9 cellular contexts compared by ENCODE assay signal in genomic region chr9:133509179-133510083, GRCh38. TPM values are rescaled to one million over a fixed set of nuclear protein-coding genes. Genes with fewer than 3 reads are reported as not detected.
A peak's percentile ranks its signal among the peaks of the same experiment; 100 is the strongest.
DNase-seq lines count a peak whose midpoint lies in the region; ATAC-seq and TF ChIP-seq lines count a peak whose summit lies in the region.
"Had no signal": no experiment of that assay in that cellular context is flagged by ENCODE, and none has a peak within 500 bp of the region (broad histone marks: within the 10 kb centered on the region; RNA-seq: fewer than 3 reads in every experiment).

No MANE protein-coding gene starts in this region.

- no peak overlapping the region for H3K4me3 ChIP-seq in left lung
- no peak overlapping the region for H3K4me3 ChIP-seq in ascending aorta

- peak overlapping the region; percentile 60 to 71 for H3K4me3 Mint-ChIP-seq in activated T-cell treated with anti-CD3 and anti-CD28 coated beads, Interleukin-2, amount 50 U/mL, for 72 hours

- H3K36me3 ChIP-seq in left lung (no peaks in the 10 kb centered on the region), ascending aorta (no peaks in the 10 kb centered on the region)

- H3K27ac ChIP-seq in left lung: no peak overlapping the region
- H3K27ac ChIP-seq in ascending aorta: no peak overlapping the region

- H3K9me3 ChIP-seq in left lung (no peaks in the 10 kb centered on the region), ascending aorta (no peaks in the 10 kb centered on the region)

- TF ChIP-seq CTCF in left lung (IDR thresholded peaks at IDR 0.05): no peak
- no peak for TF ChIP-seq CTCF in ascending aorta (IDR thresholded peaks at IDR 0.05)

- peaks cover 19 to 23% of the 10 kb centered on the region in 2 donors for H3K4me1 ChIP-seq in left lung
- H3K4me1 ChIP-seq in ascending aorta: peaks cover under 1 to 26% of the 10 kb centered on the region in 2 donors

- H3K36me3 Mint-ChIP-seq in activated T-cell treated with anti-CD3 and anti-CD28 coated beads, Interleukin-2, amount 50 U/mL, for 72 hours (ENCODE audit: insufficient read depth in 2 of 2): no peaks in the 10 kb centered on the region

- H3K27ac Mint-ChIP-seq in activated T-cell treated with anti-CD3 and anti-CD28 coated beads, Interleukin-2, amount 50 U/mL, for 72 hours: no peak overlapping the region

- ATAC-seq in activated T-cell treated with anti-CD3 and anti-CD28 coated beads, Interleukin-2, amount 50 U/mL, for 72 hours (replicated peaks in 1 of 2): peak; percentile 54 to 55
- ATAC-seq in left lung (peak; percentile 69), HG02571 (IDR thresholded peaks at IDR 0.05; ENCODE audit: unreplicated experiment) (no peak), GM21576 (IDR thresholded peaks at IDR 0.05; ENCODE audit: unreplicated experiment) (no peak)

- no peaks in the 10 kb centered on the region for H3K9me3 Mint-ChIP-seq in activated T-cell treated with anti-CD3 and anti-CD28 coated beads, Interleukin-2, amount 50 U/mL, for 72 hours

- peak; percentile 91 for DNase-seq in COLO668 (lab: John Stamatoyannopoulos, UW; ENCODE audit: unreplicated experiment)
- DNase-seq in LoVo (ENCODE audit: low spot score): peak; percentile 12
- peak in 1 of 2 donors; percentile 3 for DNase-seq in activated T-cell treated with anti-CD3 and anti-CD28 coated beads, Interleukin-2, amount 50 U/mL, for 72 hours
- peak in 1 of 2 donors; percentile 80 for DNase-seq in left lung
- no peak for DNase-seq in ascending aorta (ENCODE audit: low spot score in 2 of 2)
- DNase-seq in central memory CD4-positive, alpha-beta T cell: no peak

- H3K4me1 Mint-ChIP-seq in activated T-cell treated with anti-CD3 and anti-CD28 coated beads, Interleukin-2, amount 50 U/mL, for 72 hours (ENCODE audit: low read depth): peaks cover 9% of the 10 kb centered on the region

- H3K27me3 Mint-ChIP-seq in activated T-cell treated with anti-CD3 and anti-CD28 coated beads, Interleukin-2, amount 50 U/mL, for 72 hours (ENCODE audit: low read depth): no peaks in the 10 kb centered on the region

- peaks cover 0 to 15% of the 10 kb centered on the region in 2 donors for H3K27me3 ChIP-seq in left lung
- H3K27me3 ChIP-seq in ascending aorta: no peaks in the 10 kb centered on the region

- intact Hi-C loops in left lung (cut with DNase I) (no loop called here), ascending aorta (cut with DNase I) (no loop called here)

RNA-seq across cellular contexts. Expression of gene MYMK, which starts 15.3 kb away (rescaled TPM):
- total RNA-seq in activated T-cell treated with anti-CD3 and anti-CD28 coated beads, Interleukin-2, amount 50 U/mL, for 72 hours: not detected
- total RNA-seq in left lung (not detected), ascending aorta (not detected)
- total RNA-seq: pulmonary artery endothelial cell had no signal

RNA-seq across cellular contexts. Expression of gene ADAMTSL2, which starts 25.1 kb away (rescaled TPM):
- under 1 TPM; 0.07 to 0.17 TPM for total RNA-seq in activated T-cell treated with anti-CD3 and anti-CD28 coated beads, Interleukin-2, amount 50 U/mL, for 72 hours
- total RNA-seq in left lung (10 to 100 TPM; 17.3 to 18.5 TPM), ascending aorta (3.4 TPM)
- total RNA-seq: pulmonary artery endothelial cell had no signal

RNA-seq across cellular contexts. Expression of gene SLC2A6, which starts 30.5 kb away (rescaled TPM):
- total RNA-seq in activated T-cell treated with anti-CD3 and anti-CD28 coated beads, Interleukin-2, amount 50 U/mL, for 72 hours: 1 to 10 TPM; 2.0 to 2.6 TPM
- total RNA-seq in left lung (10 to 100 TPM in 1 of 2 donors, 1 to 10 TPM in 1; 7.8 to 22.4 TPM), ascending aorta (8.7 TPM)

RNA-seq across cellular contexts. Expression of gene CACFD1, which starts 49.7 kb away (rescaled TPM):
- total RNA-seq in activated T-cell treated with anti-CD3 and anti-CD28 coated beads, Interleukin-2, amount 50 U/mL, for 72 hours: 1 to 10 TPM; 1.3 to 2.8 TPM
- total RNA-seq in left lung (10 to 100 TPM; 26.2 to 48.4 TPM), ascending aorta (24.8 TPM)

Comparison
In these comparisons a context has a peak if more than half of its experiments do, and no peak if none do; other contexts are left out.
1. DNase-seq: peak in COLO668 (single experiment) and LoVo (single experiment); none in ascending aorta (0 of 2) and central memory CD4-positive, alpha-beta T cell (single experiment).
2. ATAC-seq: peak in activated T-cell treated with anti-CD3 and anti-CD28 coated beads, Interleukin-2, amount 50 U/mL, for 72 hours (2 of 2) and left lung (single experiment); none in HG02571 (single experiment) and GM21576 (single experiment).